Comparison of ENCODE assay signal across 22 cellular contexts in the genomic region with DNA sequence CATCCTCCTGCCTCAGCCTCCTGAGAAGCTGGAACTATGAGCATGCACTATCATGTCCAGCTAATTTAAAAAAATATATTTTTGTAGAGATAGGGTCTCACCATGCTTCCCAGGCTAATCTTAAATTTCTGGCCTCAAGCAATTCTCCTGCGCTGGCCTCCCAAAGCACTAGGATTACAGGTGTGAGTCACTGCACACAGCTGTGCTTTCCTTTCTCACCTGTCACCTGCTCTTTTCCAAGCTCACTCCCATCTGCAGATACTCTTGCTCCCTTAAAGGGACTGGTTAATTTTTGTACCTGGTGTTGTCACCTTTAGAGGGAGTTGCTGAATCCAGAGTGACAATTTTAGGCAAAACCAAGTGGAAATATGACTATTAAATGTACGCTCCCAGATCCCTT.
DNase-seq lines count a peak whose midpoint lies in the region; TF ChIP-seq lines count a peak whose summit lies in the region.
"Had no signal": no experiment of that assay in that cellular context is flagged by ENCODE, and none has a peak within 500 bp of the region (broad histone marks: within the 10 kb centered on the region; RNA-seq: fewer than 3 reads in every experiment).

No MANE protein-coding gene starts in this region.

- no peaks in the 10 kb centered on the region for H3K27me3 ChIP-seq in ascending aorta
- no peaks in the 10 kb centered on the region for H3K27me3 ChIP-seq in Karpas-422 (ENCODE audit: low read length)
- H3K27me3 ChIP-seq: BLaER1 treated with 17β-estradiol and CSF1 and Interleukin-3, amounts not matched to agents 10 nM and 100 nM had no signal

- DNase-seq in DMS79 treated with DMSO at 0.1 percent for 48 hours (lab: John Stamatoyannopoulos, UW) (peak; percentile 19), DMS79 (lab: John Stamatoyannopoulos, UW) (no peak), NCI-H748 (lab: John Stamatoyannopoulos, UW; ENCODE audit: unreplicated experiment) (peak; percentile 13), NCI-H748 treated with DMSO at 0.1 percent for 48 hours (lab: John Stamatoyannopoulos, UW) (no peak), NCI-H2196 treated with DMSO at 0.1 percent for 48 hours (lab: John Stamatoyannopoulos, UW; ENCODE audit: unreplicated experiment) (peak; percentile 18), ascending aorta (ENCODE audit: low spot score in 2 of 2) (no peak), NCI-H1436 (lab: John Stamatoyannopoulos, UW) (no peak), Karpas-422 (no peak)
- DNase-seq: CD4-positive, alpha-beta memory T cell; EL; GF-D8; GOT3; NCI-H1092; NCI-H187; NCI-H226; NCI-H526; Right ventricle myocardium superior; T-helper 9 cell had no signal

- H3K4me1 ChIP-seq in ascending aorta (no peaks in the 10 kb centered on the region), Karpas-422 (ENCODE audit: low read length) (no peaks in the 10 kb centered on the region)
- H3K4me1 ChIP-seq: BLaER1 treated with 17β-estradiol and CSF1 and Interleukin-3, amounts not matched to agents 10 nM and 100 nM had no signal

- H3K27ac ChIP-seq in ascending aorta (no peak overlapping the region), Karpas-422 (ENCODE audit: low read length) (no peak overlapping the region)
- H3K27ac ChIP-seq: 22Rv1; BLaER1 treated with 17β-estradiol and CSF1 and Interleukin-3, amounts not matched to agents 10 nM and 100 nM; HL-60 had no signal

- no peaks in the 10 kb centered on the region for H3K9me2 ChIP-seq in Karpas-422 (replicated peaks; ENCODE audit: insufficient read depth, low read length)

- no peaks in the 10 kb centered on the region for H3K79me2 ChIP-seq in Karpas-422 (ENCODE audit: low read length)

- no peaks in the 10 kb centered on the region for H3K9me3 ChIP-seq in ascending aorta
- H3K9me3 ChIP-seq in Karpas-422 (ENCODE audit: low read length), result peaks cover 7% of the 10 kb centered on the region; the same call in 1 of the 2 replicates

- no peak overlapping the region for H3K9ac ChIP-seq in Karpas-422 (ENCODE audit: low read length)
- H3K9ac ChIP-seq: BLaER1 treated with 17β-estradiol and CSF1 and Interleukin-3, amounts not matched to agents 10 nM and 100 nM had no signal

- H2AFZ ChIP-seq in Karpas-422 (ENCODE audit: low read length), result no peak overlapping the region

- H3K4me3 ChIP-seq in ascending aorta (no peak overlapping the region), Karpas-422 (ENCODE audit: low read length) (no peak overlapping the region)
- H3K4me3 ChIP-seq: BLaER1 treated with 17β-estradiol and CSF1 and Interleukin-3, amounts not matched to agents 10 nM and 100 nM; K562 had no signal

- H3K36me3 ChIP-seq in ascending aorta, result no peaks in the 10 kb centered on the region
- H3K36me3 ChIP-seq in Karpas-422 (ENCODE audit: insufficient read depth, low read length), result no peaks in the 10 kb centered on the region

- no peak for TF ChIP-seq CTCF in ascending aorta (IDR thresholded peaks at IDR 0.05)

- H4K20me1 ChIP-seq in Karpas-422 (ENCODE audit: insufficient read depth, low read depth, low read length), result no peaks in the 10 kb centered on the region
- H4K20me1 ChIP-seq: BLaER1 treated with 17β-estradiol and CSF1 and Interleukin-3, amounts not matched to agents 10 nM and 100 nM had no signal

- no peak overlapping the region for H3K4me2 ChIP-seq in Karpas-422 (ENCODE audit: low read depth, low read length, poor library complexity, severe bottlenecking)
- H3K4me2 ChIP-seq: BLaER1 treated with 17β-estradiol and CSF1 and Interleukin-3, amounts not matched to agents 10 nM and 100 nM had no signal

- intact Hi-C loops in ascending aorta (cut with DNase I), result no loop called here

Comparison
In these comparisons a context has a peak if more than half of its experiments do, and no peak if none do; other contexts are left out.
1. DNase-seq: peak in DMS79 treated with DMSO at 0.1 percent for 48 hours (single experiment), NCI-H748 (single experiment) and NCI-H2196 treated with DMSO at 0.1 percent for 48 hours (single experiment); none in DMS79 (single experiment), NCI-H748 treated with DMSO at 0.1 percent for 48 hours (single experiment), ascending aorta (0 of 2), NCI-H1436 (single experiment) and Karpas-422 (single experiment).